Comparison of ENCODE assay signal across 2 cellular contexts in the genomic region with DNA sequence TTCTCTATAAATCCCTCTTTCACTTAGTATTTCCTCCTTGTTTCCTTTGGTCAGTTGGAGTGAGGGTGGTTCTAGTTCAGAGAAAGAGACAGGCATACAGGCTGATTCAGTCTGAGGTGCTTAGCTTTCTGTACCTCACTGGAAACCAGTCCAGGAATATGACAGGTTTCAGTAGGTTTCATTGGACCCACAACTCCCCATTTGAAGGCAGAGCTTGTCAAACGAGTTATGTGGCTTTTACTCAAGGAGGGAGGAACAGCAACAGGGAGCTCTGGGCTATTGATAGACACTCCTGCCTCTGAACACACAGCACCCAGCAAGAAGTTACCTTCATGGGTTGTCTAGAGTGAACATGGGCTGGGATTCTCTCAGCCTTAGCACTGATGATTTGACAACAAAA.
A peak's percentile ranks its signal among the peaks of the same experiment; 100 is the strongest.
TF ChIP-seq lines count a peak whose summit lies in the region.

No MANE protein-coding gene starts in this region.

TF ChIP-seq in Ishikawa, 13 proteins besides CTCF, POLR2A, EP300 and RAD21 (continued from another document):
- TF ChIP-seq NFIC (IDR thresholded peaks at IDR 0.05), result peak; percentile 28; the same call in 1 of the 2 replicates
- no peak for TF ChIP-seq TAF1 (IDR thresholded peaks at IDR 0.05; ENCODE audit: low read depth)
- no peak for TF ChIP-seq EGR1 (IDR thresholded peaks at IDR 0.05)
- TF ChIP-seq, protein P1, sequence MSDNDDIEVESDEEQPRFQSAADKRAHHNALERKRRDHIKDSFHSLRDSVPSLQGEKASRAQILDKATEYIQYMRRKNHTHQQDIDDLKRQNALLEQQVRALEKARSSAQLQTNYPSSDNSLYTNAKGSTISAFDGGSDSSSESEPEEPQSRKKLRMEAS (IDR thresholded peaks at IDR 0.05), result peak; percentile 46; the same call in 1 of the 2 replicates
- no peak for TF ChIP-seq CREB1 (IDR thresholded peaks at IDR 0.05; ENCODE audit: low read depth)
TF ChIP-seq in Ishikawa: peak in this region for 3.

TF ChIP-seq in K562, 482 proteins besides CTCF, POLR2A, EP300 and RAD21 (continued from another document):
- TF ChIP-seq, protein P2, sequence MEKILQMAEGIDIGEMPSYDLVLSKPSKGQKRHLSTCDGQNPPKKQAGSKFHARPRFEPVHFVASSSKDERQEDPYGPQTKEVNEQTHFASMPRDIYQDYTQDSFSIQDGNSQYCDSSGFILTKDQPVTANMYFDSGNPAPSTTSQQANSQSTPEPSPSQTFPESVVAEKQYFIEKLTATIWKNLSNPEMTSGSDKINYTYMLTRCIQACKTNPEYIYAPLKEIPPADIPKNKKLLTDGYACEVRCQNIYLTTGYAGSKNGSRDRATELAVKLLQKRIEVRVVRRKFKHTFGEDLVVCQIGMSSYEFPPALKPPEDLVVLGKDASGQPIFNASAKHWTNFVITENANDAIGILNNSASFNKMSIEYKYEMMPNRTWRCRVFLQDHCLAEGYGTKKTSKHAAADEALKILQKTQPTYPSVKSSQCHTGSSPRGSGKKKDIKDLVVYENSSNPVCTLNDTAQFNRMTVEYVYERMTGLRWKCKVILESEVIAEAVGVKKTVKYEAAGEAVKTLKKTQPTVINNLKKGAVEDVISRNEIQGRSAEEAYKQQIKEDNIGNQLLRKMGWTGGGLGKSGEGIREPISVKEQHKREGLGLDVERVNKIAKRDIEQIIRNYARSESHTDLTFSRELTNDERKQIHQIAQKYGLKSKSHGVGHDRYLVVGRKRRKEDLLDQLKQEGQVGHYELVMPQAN (IDR thresholded peaks at IDR 0.05; ENCODE audit: borderline replicate concordance), result no peak
- TF ChIP-seq TFAM (CRISPR knock-in tag; conservative IDR thresholded peaks at IDR 0.05) (no peak), RB1 (IDR thresholded peaks at IDR 0.05; ENCODE audit: low read depth) (no peak), ELF2 (CRISPR knock-in tag; IDR thresholded peaks at IDR 0.05) (no peak)
TF ChIP-seq in K562: peak in this region for 0.
